Comparison of ENCODE assay signal across 9 cellular contexts in genomic region chr18:51044928-51045587, GRCh38. TPM values are rescaled to one million over a fixed set of nuclear protein-coding genes. Genes with fewer than 3 reads are reported as not detected.
DNase-seq lines count a peak whose midpoint lies in the region; ATAC-seq and TF ChIP-seq lines count a peak whose summit lies in the region.
"Had no signal": no experiment of that assay in that cellular context is flagged by ENCODE, and none has a peak within 500 bp of the region (broad histone marks: within the 10 kb centered on the region; RNA-seq: fewer than 3 reads in every experiment).

No MANE protein-coding gene starts in this region.

- H3K4me1 ChIP-seq in right atrium auricular region (peaks cover 0 to 53% of the 10 kb centered on the region in 2 donors), adipocyte (ENCODE audit: control insufficient read depth, insufficient read depth, low read length) (peaks cover 24% of the 10 kb centered on the region)

- no peak overlapping the region for H3K27ac ChIP-seq in right atrium auricular region

- H3K27me3 ChIP-seq in right atrium auricular region: no peaks in the 10 kb centered on the region
- no peaks in the 10 kb centered on the region for H3K27me3 ChIP-seq in adipocyte (replicated peaks; ENCODE audit: control insufficient read depth, insufficient read depth, low read length)

- no peak overlapping the region for H3K4me3 ChIP-seq in right atrium auricular region
- peak overlapping the region; percentile 49 for H3K4me3 ChIP-seq in adipocyte (ENCODE audit: low read length)

- TF ChIP-seq CTCF in right atrium auricular region (IDR thresholded peaks at IDR 0.05): no peak

- H3K9me3 ChIP-seq in right atrium auricular region (no peaks in the 10 kb centered on the region), adipocyte (ENCODE audit: control insufficient read depth, low read length) (no peaks in the 10 kb centered on the region)

- H3K9ac ChIP-seq in adipocyte (ENCODE audit: low read length): no peak overlapping the region

- peak; percentile 51 for ATAC-seq in Right ventricle myocardium superior (ENCODE audit: poor library complexity)
- no peak for ATAC-seq in GM21619 (IDR thresholded peaks at IDR 0.05; ENCODE audit: unreplicated experiment)

- H3K36me3 ChIP-seq in right atrium auricular region (peaks cover 28% of the 10 kb centered on the region), adipocyte (ENCODE audit: control insufficient read depth, insufficient read depth, low read length, severe bottlenecking) (peaks cover 26% of the 10 kb centered on the region)

- intact Hi-C loops in Right ventricle myocardium superior (cut with DNase I): no loop called here

- DNase-seq in Right ventricle myocardium superior (no peak), right atrium auricular region (ENCODE audit: low spot score) (no peak), adipocyte (ENCODE audit: low read depth) (peak; percentile 36), left kidney (ENCODE audit: low read depth, low spot score) (peak; percentile 26), NCI-H2029 treated with DMSO at 0.1 percent for 48 hours (lab: John Stamatoyannopoulos, UW) (no peak), NCI-H2029 (lab: John Stamatoyannopoulos, UW) (no peak)
- no peak for DNase-seq in stimulated activated CD4-positive, alpha-beta T cell treated with anti-CD3 and anti-CD28 coated beads, Interleukin-15, amount 100 ng/mL, for 24 hours
- DNase-seq: COR-L47 had no signal

RNA-seq across cellular contexts. Expression of gene SMAD4, which starts 15.0 kb away (rescaled TPM):
- total RNA-seq in Right ventricle myocardium superior (90.9 TPM), right atrium auricular region (100 to 1,000 TPM in 1 of 2 donors, 10 to 100 TPM in 1; 57.5 to 102 TPM)

Comparison
In these comparisons a context has a peak if more than half of its experiments do, and no peak if none do; other contexts are left out.
1. DNase-seq: peak in adipocyte (single experiment) and left kidney (single experiment); none in Right ventricle myocardium superior (single experiment), right atrium auricular region (single experiment), NCI-H2029 treated with DMSO at 0.1 percent for 48 hours (single experiment), stimulated activated CD4-positive, alpha-beta T cell treated with anti-CD3 and anti-CD28 coated beads, Interleukin-15, amount 100 ng/mL, for 24 hours (single experiment) and NCI-H2029 (single experiment).